Comparison of ENCODE assay signal across 16 cellular contexts in genomic region chr20:2625062-2625461, GRCh38. TPM values are rescaled to one million over a fixed set of nuclear protein-coding genes. Genes with fewer than 3 reads are reported as not detected.
DNase-seq lines count a peak whose midpoint lies in the region; ATAC-seq and TF ChIP-seq lines count a peak whose summit lies in the region.
"Had no signal": no experiment of that assay in that cellular context is flagged by ENCODE, and none has a peak within 500 bp of the region (broad histone marks: within the 10 kb centered on the region; RNA-seq: fewer than 3 reads in every experiment).

No MANE protein-coding gene starts in this region.

- TF ChIP-seq EP300 in gastroesophageal sphincter (IDR thresholded peaks at IDR 0.05) (no peak), tibial nerve (IDR thresholded peaks at IDR 0.05) (no peak)

- H3K36me3 ChIP-seq in adipocyte (ENCODE audit: control insufficient read depth, insufficient read depth, low read length, severe bottlenecking) (no peaks in the 10 kb centered on the region), gastroesophageal sphincter (no peaks in the 10 kb centered on the region), subcutaneous abdominal adipose tissue (ENCODE audit: control insufficient read depth in 5 of 5, insufficient read depth in 5 of 5, low read length in 5 of 5) (no peaks in the 10 kb centered on the region), tibial nerve (no peaks in the 10 kb centered on the region)
- H3K36me3 ChIP-seq: BE2C, HAP-1 had no signal

- H3K4me1 Mint-ChIP-seq in CD14-positive monocyte = no peaks in the 10 kb centered on the region
- H3K4me1 Mint-ChIP-seq: IgD-negative memory B cell had no signal

- DNase-seq in Right ventricle myocardium superior (no peak), cardiac septum (ENCODE audit: low spot score) (no peak), adipocyte (ENCODE audit: low read depth) (peak; percentile 72), GF-D8 (lab: John Stamatoyannopoulos, UW) (no peak), tibial nerve (ENCODE audit: low spot score in 2 of 2) (no peak), CD14-positive monocyte (ENCODE audit: low spot score) (no peak)
- DNase-seq: BE2C; C1 segment of cervical spinal cord; Caco-2; CD4-positive, alpha-beta T cell; GM23248 had no signal

- H3K4me3 Mint-ChIP-seq in CD14-positive monocyte = no peak overlapping the region
- H3K4me3 Mint-ChIP-seq: CD4-positive, alpha-beta T cell; IgD-negative memory B cell had no signal

- H3K9ac ChIP-seq in adipocyte (ENCODE audit: low read length) (peak overlapping the region; percentile 68), subcutaneous abdominal adipose tissue (ENCODE audit: low read length in 5 of 5) (no peak overlapping the region)
- H3K9ac ChIP-seq: GM23248 had no signal

- H3K36me3 Mint-ChIP-seq in CD14-positive monocyte = no peaks in the 10 kb centered on the region

- H3K27me3 Mint-ChIP-seq in CD14-positive monocyte (ENCODE audit: low read depth in 3 of 3) = peaks cover 0 to 17% (median 3%) of the 10 kb centered on the region in 3 donors

- peak; percentile 49 for ATAC-seq in Right ventricle myocardium superior (ENCODE audit: poor library complexity)
- peak; percentile 43 for ATAC-seq in gastroesophageal sphincter
- ATAC-seq: HepG2 had no signal

- peaks cover 7 to 28% (median 18%) of the 10 kb centered on the region in 7 donors for H3K9me3 Mint-ChIP-seq in CD14-positive monocyte
- H3K9me3 Mint-ChIP-seq: CD4-positive, alpha-beta T cell had no signal

- TF ChIP-seq CTCF in gastroesophageal sphincter (IDR thresholded peaks at IDR 0.05) (no peak), tibial nerve (IDR thresholded peaks at IDR 0.05) (no peak), CD14-positive monocyte (IDR thresholded peaks at IDR 0.05) (no peak)

- intact Hi-C loops in Right ventricle myocardium superior (cut with DNase I) (no loop called here), cardiac septum (cut with DNase I) (no loop called here), CD14-positive monocyte (cut with micrococcal nuclease) (no loop called here)

- WGBS in gastroesophageal sphincter (ENCODE audit: low coverage in 1 of 2), 2 donors = 40 to 50% methylated on average over 2 of the region's 2 CpGs
- WGBS in tibial nerve, 2 donors = 61 to 83% methylated on average over 2 of the region's 2 CpGs

- no peak overlapping the region for H3K27ac Mint-ChIP-seq in CD14-positive monocyte
- H3K27ac Mint-ChIP-seq: CD4-positive, alpha-beta T cell; IgD-negative memory B cell had no signal

- peaks cover 33% of the 10 kb centered on the region for H3K4me1 ChIP-seq in adipocyte (ENCODE audit: control insufficient read depth, insufficient read depth, low read length)
- no peaks in the 10 kb centered on the region for H3K4me1 ChIP-seq in gastroesophageal sphincter
- peaks cover 5 to 32% (median 26%) of the 10 kb centered on the region in 5 donors for H3K4me1 ChIP-seq in subcutaneous abdominal adipose tissue (ENCODE audit: control insufficient read depth in 5 of 5, insufficient read depth in 5 of 5, low read length in 5 of 5)
- H3K4me1 ChIP-seq in tibial nerve = no peaks in the 10 kb centered on the region
- H3K4me1 ChIP-seq: BE2C, HAP-1 had no signal

- H3K27ac ChIP-seq in gastroesophageal sphincter (peak overlapping the region in 1 of 4 donors; percentile 17), subcutaneous abdominal adipose tissue (ENCODE audit: low read depth, low read length) (peak overlapping the region; percentile 70), tibial nerve (no peak overlapping the region)
- H3K27ac ChIP-seq: GM23248 had no signal

- peak overlapping the region; percentile 41 for H3K4me3 ChIP-seq in adipocyte (ENCODE audit: low read length)
- no peak overlapping the region for H3K4me3 ChIP-seq in gastroesophageal sphincter
- H3K4me3 ChIP-seq in subcutaneous abdominal adipose tissue (ENCODE audit: low read depth in 1 of 5, low read length in 5 of 5) = peak overlapping the region in 1 of 5 donors; percentile 8
- H3K4me3 ChIP-seq in tibial nerve = no peak overlapping the region
- H3K4me3 ChIP-seq: GM23248, HAP-1 had no signal

- H3K9me3 ChIP-seq in adipocyte (ENCODE audit: control insufficient read depth, low read length) (peaks cover 15% of the 10 kb centered on the region), gastroesophageal sphincter (peaks cover 0 to 12% (median 0%) of the 10 kb centered on the region in 3 donors), subcutaneous abdominal adipose tissue (ENCODE audit: control insufficient read depth in 5 of 5, low read length in 5 of 5) (peaks cover 5 to 15% (median 6%) of the 10 kb centered on the region in 5 donors), tibial nerve (peaks cover 0 to 18% (median 0%) of the 10 kb centered on the region in 4 donors)
- H3K9me3 ChIP-seq: BE2C, Caco-2 had no signal

- H3K27me3 ChIP-seq in adipocyte (replicated peaks; ENCODE audit: control insufficient read depth, insufficient read depth, low read length) (no peaks in the 10 kb centered on the region), gastroesophageal sphincter (peaks cover 17% of the 10 kb centered on the region), subcutaneous abdominal adipose tissue (ENCODE audit: control insufficient read depth in 5 of 5, insufficient read depth in 4 of 5, low read length in 5 of 5) (no peaks in the 10 kb centered on the region), tibial nerve (no peaks in the 10 kb centered on the region)
- H3K27me3 ChIP-seq: BE2C had no signal

- TF ChIP-seq POLR2A in gastroesophageal sphincter (IDR thresholded peaks at IDR 0.05) (no peak), tibial nerve (IDR thresholded peaks at IDR 0.05) (no peak)

RNA-seq across cellular contexts. Expression of gene NOP56, which starts 27.4 kb away (rescaled TPM):
- total RNA-seq in Right ventricle myocardium superior = 45.6 TPM
- 62.2 TPM for total RNA-seq in cardiac septum
- 100 to 1,000 TPM in 1 of 4 donors, 10 to 100 TPM in 3; 44.8 to 108 (median 54.6) TPM for total RNA-seq in gastroesophageal sphincter
- 100 to 1,000 TPM in 1 of 4 donors, 10 to 100 TPM in 3; 80.0 to 141 (median 87.6) TPM for total RNA-seq in tibial nerve
- polyA plus RNA-seq in CD14-positive monocyte = 10 to 100 TPM; 27.3 to 33.1 TPM

RNA-seq across cellular contexts. Expression of gene IDH3B, which starts 39.0 kb away (rescaled TPM):
- total RNA-seq in Right ventricle myocardium superior (277 TPM), cardiac septum (121 TPM), gastroesophageal sphincter (100 to 1,000 TPM; 103 to 158 (median 116) TPM), tibial nerve (100 to 1,000 TPM; 101 to 141 (median 116) TPM)
- polyA plus RNA-seq in CD14-positive monocyte = 100 to 1,000 TPM; 102 to 103 TPM
